In the genomic region with DNA sequence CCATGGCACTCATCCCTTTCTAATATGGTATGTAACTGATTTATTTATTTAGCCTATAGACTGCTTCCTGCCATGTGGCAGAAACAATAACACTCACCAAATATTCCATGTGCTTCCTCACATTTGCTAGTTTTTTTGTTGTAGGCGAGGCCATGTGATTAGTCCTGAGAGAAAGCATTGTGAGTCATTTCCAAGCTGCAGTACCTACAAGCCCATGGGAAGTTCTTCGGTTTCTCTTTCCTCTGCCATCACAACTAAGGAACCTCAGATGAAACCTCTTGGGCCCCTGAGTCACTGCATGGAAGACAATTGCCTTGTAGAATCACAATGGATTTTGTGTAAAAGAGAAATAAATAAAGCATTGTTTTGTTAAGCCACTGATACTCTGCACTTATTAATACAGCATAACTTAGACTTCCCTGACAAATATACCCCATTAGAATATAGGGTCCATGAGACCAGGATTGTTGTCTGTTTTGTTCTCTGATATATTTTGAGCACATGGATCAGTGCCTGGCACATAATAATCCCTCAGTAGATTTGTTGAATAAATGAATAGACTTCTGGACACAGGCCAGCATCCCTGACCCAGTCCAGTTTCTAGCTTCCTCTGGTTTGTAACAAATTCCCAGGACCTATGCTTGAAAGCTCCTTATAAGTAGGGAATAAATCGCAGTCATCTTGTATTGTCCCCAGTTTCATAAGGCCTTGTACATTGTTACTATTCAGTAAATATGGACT, we compare ENCODE assay signal across 16 cellular contexts. TPM values are rescaled to one million over a fixed set of nuclear protein-coding genes. Genes with fewer than 3 reads are reported as not detected.
A peak's percentile ranks its signal among the peaks of the same experiment; 100 is the strongest.
DNase-seq lines count a peak whose midpoint lies in the region; ATAC-seq, FAIRE-seq and TF ChIP-seq lines count a peak whose summit lies in the region.
"Had no signal": no experiment of that assay in that cellular context is flagged by ENCODE, and none has a peak within 500 bp of the region (broad histone marks: within the 10 kb centered on the region; RNA-seq: fewer than 3 reads in every experiment).

No MANE protein-coding gene starts in this region.

- H3K27ac ChIP-seq in astrocyte (ENCODE audit: low read depth, low read length) (peak overlapping the region; percentile 3), temporal lobe (ENCODE audit: low read depth, low read length) (peak overlapping the region; percentile 18)
- H3K27ac ChIP-seq: 22Rv1, dorsolateral prefrontal cortex had no signal

- no peak overlapping the region for H2AFZ ChIP-seq in astrocyte (ENCODE audit: low read depth, low read length)

- no peak overlapping the region for H3K9ac ChIP-seq in astrocyte (ENCODE audit: low read length)

- no peak overlapping the region for H3K4me3 Mint-ChIP-seq in astrocyte (ENCODE audit: unreplicated experiment)

- DNase-seq in NCI-H2171 treated with DMSO at 0.1 percent for 48 hours (lab: John Stamatoyannopoulos, UW) (peak; percentile 16), NCI-H2171 (lab: John Stamatoyannopoulos, UW) (no peak), astrocyte (ENCODE audit: low read depth) (peak; percentile 80), glomerular endothelial cell (ENCODE audit: extremely low read depth, low read depth, low spot score) (peak; percentile 99)
- no peak for DNase-seq in activated naive CD4-positive, alpha-beta T cell (lab: John Stamatoyannopoulos, UW)
- no peak for DNase-seq in activated naive CD4-positive, alpha-beta T cell treated with Interleukin-2 at 50 U/mL for 16 hours
- DNase-seq: activated CD4-positive, CD25-positive, alpha-beta regulatory T cell treated with anti-CD3 and anti-CD28 coated beads, Interleukin-2, amount 50 U/mL, for 72 hours; activated gamma-delta T cell; DMS 273 treated with DMSO at 0.1 percent for 48 hours; dorsolateral prefrontal cortex; NCI-H2107; RPMI8226; stimulated activated CD4-positive, alpha-beta T cell treated with anti-CD3 and anti-CD28 coated beads, Interleukin-12 subunit alpha, Interleukin-12 subunit beta, amount 100 ng/mL, for 4 hours had no signal

- no peaks in the 10 kb centered on the region for H4K20me1 ChIP-seq in astrocyte (ENCODE audit: insufficient read depth, low read length)

- H3K27me3 Mint-ChIP-seq in astrocyte (ENCODE audit: low read depth, unreplicated experiment): no peaks in the 10 kb centered on the region

- H3K27me3 ChIP-seq in astrocyte (ENCODE audit: insufficient read depth, low read length): no peaks in the 10 kb centered on the region
- H3K27me3 ChIP-seq: dorsolateral prefrontal cortex had no signal

- H3K4me2 ChIP-seq in astrocyte (ENCODE audit: low read length): no peak overlapping the region

- H3K27ac Mint-ChIP-seq in astrocyte (ENCODE audit: unreplicated experiment): peak overlapping the region; percentile 47

- no peaks in the 10 kb centered on the region for H3K79me2 ChIP-seq in astrocyte (ENCODE audit: insufficient read depth, low read length)

- no peak for ATAC-seq in GM21367 (IDR thresholded peaks at IDR 0.05; ENCODE audit: unreplicated experiment)

- peaks cover 2% of the 10 kb centered on the region for H3K36me3 Mint-ChIP-seq in astrocyte (ENCODE audit: low read depth, unreplicated experiment)

- peaks cover 4% of the 10 kb centered on the region for H3K4me1 Mint-ChIP-seq in astrocyte (ENCODE audit: low read depth, unreplicated experiment)

- H3K9me3 Mint-ChIP-seq in astrocyte (ENCODE audit: unreplicated experiment): peaks cover 14% of the 10 kb centered on the region

- H3K4me3 ChIP-seq in astrocyte (ENCODE audit: insufficient read depth, low read depth, low read length): no peak overlapping the region
- H3K4me3 ChIP-seq: dorsolateral prefrontal cortex had no signal

- no peaks in the 10 kb centered on the region for H3K36me3 ChIP-seq in astrocyte (ENCODE audit: insufficient read depth, low read length)

- no peak for TF ChIP-seq CTCF in astrocyte (IDR thresholded peaks at IDR 0.05; ENCODE audit: insufficient read depth, low read depth, low read length)

- no peaks in the 10 kb centered on the region for H3K9me3 ChIP-seq in astrocyte (ENCODE audit: insufficient read depth, low read depth, low read length)

- FAIRE-seq in astrocyte (lab: Jason Lieb, UNC): peak; percentile 17

- no peaks in the 10 kb centered on the region for H3K4me1 ChIP-seq in astrocyte (ENCODE audit: insufficient read depth, low read length)

RNA-seq across cellular contexts. Expression of gene GADD45A, which starts 58.3 kb away (rescaled TPM):
- total RNA-seq in astrocyte: 127 and 162 TPM in 2 replicates
- 123 and 171 TPM in 2 replicates for total RNA-seq in glomerular endothelial cell
- 9.6 TPM for total RNA-seq in temporal lobe

Comparison
In these comparisons a context has a peak if more than half of its experiments do, and no peak if none do; other contexts are left out.
1. DNase-seq: peak in NCI-H2171 treated with DMSO at 0.1 percent for 48 hours (single experiment), astrocyte (single experiment) and glomerular endothelial cell (single experiment); none in NCI-H2171 (single experiment), activated naive CD4-positive, alpha-beta T cell (0 of 4) and activated naive CD4-positive, alpha-beta T cell treated with Interleukin-2 at 50 U/mL for 16 hours (single experiment).
2. RNA of gene GADD45A, which starts 58.3 kb away (total RNA-seq): 123 to 171 TPM in glomerular endothelial cell and 127 to 162 TPM in astrocyte; 9.6 TPM in temporal lobe (single experiment); every median in the first group is over 10 times any median in the second.